In genomic region chr4:55925235-55925634, GRCh38 we compare ENCODE assay signal across 14 cellular contexts.
"Had no signal": no experiment of that assay in that cellular context is flagged by ENCODE, and none has a peak within 500 bp of the region (broad histone marks: within the 10 kb centered on the region; RNA-seq: fewer than 3 reads in every experiment).

No MANE protein-coding gene starts in this region.

- H3K27ac ChIP-seq: ascending aorta, esophagus muscularis mucosa, lower lobe of right lung, psoas muscle, tibial nerve had no signal

- H3K4me1 ChIP-seq: ascending aorta, esophagus muscularis mucosa, lower lobe of right lung, psoas muscle, tibial nerve had no signal

- ATAC-seq: lower lobe of right lung, psoas muscle, right cardiac atrium had no signal

- H3K27me3 ChIP-seq: ascending aorta, esophagus muscularis mucosa, tibial nerve had no signal

- H3K9me3 ChIP-seq: ascending aorta, lower lobe of right lung, psoas muscle, tibial nerve had no signal

- DNase-seq: activated CD4-positive, alpha-beta T cell treated with anti-CD3 and anti-CD28 coated beads, Interleukin-2, amount 50 U/mL, for 1 hour; activated CD4-positive, CD25-positive, alpha-beta regulatory T cell treated with anti-CD3 and anti-CD28 coated beads, Interleukin-2, amount 50 U/mL, for 72 hours; activated gamma-delta T cell; effector CD8-positive, alpha-beta T cell; hypothalamus; lower lobe of right lung; midbrain; nephron progenitor cell; psoas muscle; right cardiac atrium; stimulated activated CD4-positive, alpha-beta T cell treated with anti-CD3 and anti-CD28 coated beads, Interleukin-2, amount 100 ng/mL, for 24 hours had no signal

- H3K36me3 ChIP-seq: ascending aorta, esophagus muscularis mucosa, lower lobe of right lung, tibial nerve had no signal

- H3K4me3 ChIP-seq: ascending aorta, esophagus muscularis mucosa, lower lobe of right lung, psoas muscle, tibial nerve had no signal
